ENCODE assay signal across 18 cellular contexts in genomic region chr12:69671597-69671996, GRCh38. TPM values are rescaled to one million over a fixed set of nuclear protein-coding genes. Genes with fewer than 3 reads are reported as not detected.
"Had no signal": no experiment of that assay in that cellular context is flagged by ENCODE, and none has a peak within 500 bp of the region (broad histone marks: within the 10 kb centered on the region; RNA-seq: fewer than 3 reads in every experiment).

No MANE protein-coding gene starts in this region.

- H3K4me3 ChIP-seq: transverse colon had no signal

- H3K9me3 ChIP-seq: transverse colon had no signal

- H3K36me3 ChIP-seq: brain microvascular endothelial cell, transverse colon had no signal

- DNase-seq: activated CD4-positive, alpha-beta T cell treated with anti-CD3 and anti-CD28 coated beads, Interleukin-2, amount 50 U/mL, for 1 hour; activated CD8-positive, alpha-beta memory T cell treated with anti-CD3 and anti-CD28 coated beads for 24 hours; activated naive CD8-positive, alpha-beta T cell treated with anti-CD3 and anti-CD28 coated beads, Interleukin-2, amount 10 ng/mL, durations not matched to agents 7 days and 5 days; anterior cingulate cortex; brain microvascular endothelial cell; dermis blood vessel endothelial cell; foreskin melanocyte; head of caudate nucleus; occipital lobe; stimulated activated CD4-positive, alpha-beta T cell treated with anti-CD3 and anti-CD28 coated beads, Interleukin-4, amount 100 ng/mL, for 1 hour; stimulated activated naive CD4-positive, alpha-beta T cell; T-helper 9 cell; transverse colon had no signal

- H3K27ac ChIP-seq: brain microvascular endothelial cell, epithelial cell of prostate, transverse colon had no signal

- H3K27me3 ChIP-seq: brain microvascular endothelial cell, transverse colon had no signal

- H3K4me1 ChIP-seq: transverse colon had no signal

RNA-seq across cellular contexts. Expression of gene BEST3, which starts 27.5 kb away (rescaled TPM):
- total RNA-seq: activated naive CD8-positive, alpha-beta T cell treated with anti-CD3 and anti-CD28 coated beads, Interleukin-2, amount 10 ng/mL, durations not matched to agents 7 days and 5 days; activated T-helper 1 cell treated with anti-CD3 and anti-CD28 coated beads, Interleukin-12 subunit alpha, Interleukin-12 subunit beta, Interleukin-2, Interleukin-4 antibody, amounts not matched to agents 30 ng/mL and 10 ng/mL and 1 ng/mL, durations not matched to agents 14 hours and 24 hours and 36 hours; fibroblast of lung; posterior vena cava; subcutaneous adipose tissue; transverse colon had no signal
- polyA plus RNA-seq: fibroblast of lung had no signal
